Comparison of ENCODE assay signal across 23 cellular contexts in genomic region chr7:22824760-22825159, GRCh38.
"Had no signal": no experiment of that assay in that cellular context is flagged by ENCODE, and none has a peak within 500 bp of the region (broad histone marks: within the 10 kb centered on the region; RNA-seq: fewer than 3 reads in every experiment).

No MANE protein-coding gene starts in this region.

- H3K27ac Mint-ChIP-seq: mesothelial cell of epicardium, naive B cell had no signal

- H3K27me3 ChIP-seq: gastrocnemius medialis had no signal

- H3K9me3 ChIP-seq: esophagus squamous epithelium, gastrocnemius medialis, heart right ventricle, left lung, lower lobe of right lung, mucosa of descending colon had no signal

- H3K9me3 Mint-ChIP-seq: mesothelial cell of epicardium, naive B cell had no signal

- H3K4me3 ChIP-seq: coronary artery, dorsolateral prefrontal cortex, esophagus squamous epithelium, gastrocnemius medialis, heart right ventricle, left lung, lower lobe of right lung, mucosa of descending colon had no signal

- H3K36me3 Mint-ChIP-seq: mesothelial cell of epicardium, naive B cell had no signal

- DNase-seq: dermis blood vessel endothelial cell; dorsolateral prefrontal cortex; effector CD4-positive, alpha-beta T cell; effector memory CD4-positive, alpha-beta T cell; erythroblast; esophagus squamous epithelium; foreskin fibroblast; foreskin melanocyte; gastrocnemius medialis; glutamatergic neuron; head of caudate nucleus; heart right ventricle; hippocampal formation; left cardiac atrium; left lung; left ventricle myocardium superior; lower lobe of right lung; mesenchymal stem cell; mucosa of descending colon; naive B cell had no signal

- H3K36me3 ChIP-seq: gastrocnemius medialis, heart right ventricle, left lung, lower lobe of right lung had no signal

- H3K27ac ChIP-seq: coronary artery, dorsolateral prefrontal cortex, epithelial cell of prostate, esophagus squamous epithelium, gastrocnemius medialis, heart right ventricle, left lung, lower lobe of right lung had no signal
